ENCODE assay signal across 1 cellular context in the genomic region with DNA sequence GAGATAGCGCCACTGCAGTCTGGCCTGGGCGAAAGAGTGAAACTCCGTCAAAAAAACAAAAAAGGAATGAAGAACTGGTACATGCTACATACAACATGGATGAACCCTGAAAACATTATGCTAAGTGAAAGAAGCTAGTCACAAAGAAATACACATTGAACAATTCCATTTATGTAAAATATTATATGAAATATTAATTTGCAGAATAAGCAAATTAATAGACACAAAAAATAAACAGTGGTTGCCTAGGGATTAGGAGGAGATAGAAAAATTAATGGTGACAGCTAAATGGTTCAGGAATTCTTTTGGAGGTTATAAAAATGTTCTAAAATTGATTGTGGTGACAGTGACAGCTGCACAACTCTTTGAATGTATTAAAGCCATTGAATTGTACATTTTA.
TF ChIP-seq lines count a peak whose summit lies in the region.

No MANE protein-coding gene starts in this region.

TF ChIP-seq in IMR-90, 13 proteins besides CTCF, POLR2A, EP300 and RAD21 (continued from another document):
- TF ChIP-seq MAZ (IDR thresholded peaks at IDR 0.05; ENCODE audit: borderline replicate concordance, low read depth, low read length) (no peak), SMC3 (IDR thresholded peaks at IDR 0.05; ENCODE audit: low read depth, low read length) (no peak)
